22 cellular contexts compared by ENCODE assay signal in the genomic region with DNA sequence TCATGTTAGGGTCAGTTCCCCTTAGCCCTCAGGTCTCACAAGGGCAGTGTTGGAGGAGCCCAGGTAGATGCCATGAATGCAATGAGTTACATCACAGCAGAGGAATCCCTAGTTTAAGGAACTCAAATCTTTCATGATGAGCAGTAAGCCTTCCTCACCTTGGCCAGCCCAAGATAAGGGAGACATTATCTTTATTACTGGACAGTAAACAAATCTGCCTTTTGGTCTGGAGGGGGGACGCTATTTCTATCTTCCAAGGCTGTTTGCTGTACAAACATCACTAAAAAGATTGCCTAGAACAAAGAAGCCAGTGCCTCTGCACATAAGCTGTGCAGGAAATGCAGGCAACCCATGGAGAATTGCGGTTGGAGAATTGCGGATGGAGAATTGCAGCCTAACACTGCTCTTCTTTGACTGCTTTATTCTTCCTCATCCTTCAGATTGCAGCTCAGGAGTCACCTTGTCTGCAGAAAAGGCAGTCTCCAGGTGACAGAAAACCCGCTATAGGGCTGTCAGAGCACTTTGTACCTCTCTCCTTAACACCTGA. TPM values are rescaled to one million over a fixed set of nuclear protein-coding genes. Genes with fewer than 3 reads are reported as not detected.
DNase-seq lines count a peak whose midpoint lies in the region; TF ChIP-seq lines count a peak whose summit lies in the region.
"Had no signal": no experiment of that assay in that cellular context is flagged by ENCODE, and none has a peak within 500 bp of the region (broad histone marks: within the 10 kb centered on the region; RNA-seq: fewer than 3 reads in every experiment).

No MANE protein-coding gene starts in this region.

- intact Hi-C loops in breast epithelium (cut with DNase I; ENCODE audit: low total_unique reads) (no loop called here), mammary epithelial cell (cut with micrococcal nuclease) (no loop called here)

- H3K27ac ChIP-seq in breast epithelium = peak overlapping the region; percentile 86 to 93
- no peak overlapping the region for H3K27ac ChIP-seq in mammary epithelial cell (ENCODE audit: insufficient read depth, low read depth, low read length)
- H3K27ac ChIP-seq in VCaP = peak overlapping the region; percentile 64
- peak overlapping the region; percentile 95 for H3K27ac ChIP-seq in neutrophil
- H3K27ac ChIP-seq: SJCRH30 had no signal

- no peaks in the 10 kb centered on the region for H3K36me3 ChIP-seq in breast epithelium
- H3K36me3 ChIP-seq in mammary epithelial cell (ENCODE audit: insufficient read depth, low read length) = no peaks in the 10 kb centered on the region
- peaks cover 14% of the 10 kb centered on the region for H3K36me3 ChIP-seq in neutrophil
- H3K36me3 ChIP-seq: BE2C, SJCRH30 had no signal

- no peaks in the 10 kb centered on the region for H3K27me3 ChIP-seq in breast epithelium
- no peaks in the 10 kb centered on the region for H3K27me3 ChIP-seq in mammary epithelial cell (ENCODE audit: insufficient read depth, low read length)
- H3K27me3 ChIP-seq in neutrophil = no peaks in the 10 kb centered on the region
- H3K27me3 ChIP-seq: BE2C, SJCRH30 had no signal

- H3K9ac ChIP-seq in mammary epithelial cell (ENCODE audit: insufficient read depth, low read length) = no peak overlapping the region

- no peak overlapping the region for H3K4me2 ChIP-seq in mammary epithelial cell (ENCODE audit: insufficient read depth, low read depth, low read length)

- H3K79me2 ChIP-seq in mammary epithelial cell (ENCODE audit: insufficient read depth, low read length) = no peaks in the 10 kb centered on the region

- peaks cover 3 to 14% of the 10 kb centered on the region in 2 donors for H3K4me1 ChIP-seq in breast epithelium
- H3K4me1 ChIP-seq in mammary epithelial cell (ENCODE audit: insufficient read depth, low read length) = peaks cover 7% of the 10 kb centered on the region
- H3K4me1 ChIP-seq in neutrophil (ENCODE audit: control insufficient read depth in 1 of 2, insufficient read depth in 1 of 2, low read depth in 1 of 2, low read length in 1 of 2) = peaks cover 69 to 70% of the 10 kb centered on the region in 2 experiments
- H3K4me1 ChIP-seq: BE2C had no signal

- TF ChIP-seq CTCF in breast epithelium (IDR thresholded peaks at IDR 0.05) (no peak), mammary epithelial cell (conservative IDR thresholded peaks at IDR 0.05 in 1 of 2, IDR thresholded peaks at IDR 0.05 in 1 of 2; ENCODE audit: extremely low read depth in 1 of 2, insufficient read depth in 1 of 2, low read depth in 1 of 2, low read length in 2 of 2) (no peak), VCaP (conservative IDR thresholded peaks at IDR 0.05) (no peak), neutrophil (IDR thresholded peaks at IDR 0.05) (no peak)

- in situ Hi-C loops in mammary epithelial cell (cut with MboI; ENCODE audit: low sequenced_read_pairs in 2 of 2) = no loop called here

- DNase-seq in breast epithelium (ENCODE audit: low spot score in 2 of 2) = no peak
- no peak for DNase-seq in mammary epithelial cell
- DNase-seq in SHP77 (lab: John Stamatoyannopoulos, UW) = no peak
- DNase-seq in stimulated activated CD4-positive, alpha-beta T cell treated with anti-CD3 and anti-CD28 coated beads, Interleukin-2, amount 100 ng/mL, for 48 hours = no peak
- DNase-seq in NCI-H1436 treated with DMSO at 0.1 percent for 48 hours (lab: John Stamatoyannopoulos, UW) = no peak
- no peak for DNase-seq in stimulated activated CD8-positive, alpha-beta memory T cell treated with anti-CD3 and anti-CD28 coated beads, Interleukin-4, amount 100 ng/mL, for 48 hours
- DNase-seq: 8988T; ACHN; BE2C; KG1; NCI-H1092; NCI-H1417 treated with DMSO at 0.1 percent for 48 hours; NCI-H1930; NCI-H2107; NCI-H446; NCI-H82; NK-92 treated with Interleukin-12 subunit alpha and Interleukin-12 subunit beta, amount 100 ng/mL, for 24 hours; PC-3; SJCRH30 had no signal

- no peak overlapping the region for H2AFZ ChIP-seq in mammary epithelial cell (ENCODE audit: low read depth, low read length)

- no TSS peak for BruUV-seq in mammary epithelial cell (replicated peaks; lab: Mats Ljungman, UMichigan)

- H4K20me1 ChIP-seq in mammary epithelial cell (ENCODE audit: insufficient read depth, low read length) = no peaks in the 10 kb centered on the region

- TF ChIP-seq POLR2A in breast epithelium (IDR thresholded peaks at IDR 0.05) = no peak

- H3K4me3 ChIP-seq in breast epithelium (no peak overlapping the region), mammary epithelial cell (replicated peaks in 1 of 3; ENCODE audit: insufficient read depth in 1 of 3, low read depth in 2 of 3, low read length in 3 of 3) (no peak overlapping the region), neutrophil (ENCODE audit: low read depth in 1 of 2, low read length in 1 of 2) (no peak overlapping the region)
- H3K4me3 ChIP-seq: SJCRH30 had no signal

- H3K9me3 ChIP-seq in breast epithelium (no peaks in the 10 kb centered on the region), mammary epithelial cell (replicated peaks; ENCODE audit: insufficient read depth, low read length) (no peaks in the 10 kb centered on the region), neutrophil (no peaks in the 10 kb centered on the region)
- H3K9me3 ChIP-seq: BE2C, SJCRH30 had no signal

- CTCF ChIA-PET in mammary epithelial cell (lab: Charles Lee; ENCODE audit: low non-redundant PET) = no interaction called here

- WGBS in mammary epithelial cell (ENCODE audit: low coverage, missing lambda C conversion rate) = 82% methylated on average over 4 of the region's 4 CpGs

- dilution Hi-C loops in mammary epithelial cell (cut with HindIII; ENCODE audit: low sequenced_read_pairs) = no loop called here

RNA-seq across cellular contexts. Expression of gene CHI3L1, which starts 2.3 kb away (rescaled TPM):
- total RNA-seq in breast epithelium (100 to 1,000 TPM in 2 of 3 donors, 10 to 100 TPM in 1; 14.2 to 638 (median 426) TPM), mammary epithelial cell (10 to 100 TPM in 1 of 2 donors, not detected in 1; 37.0 TPM)
- polyA plus RNA-seq in mammary epithelial cell = 0.33 TPM
- polyA minus RNA-seq in mammary epithelial cell = not detected
- total RNA-seq: PC-3, SJCRH30 had no signal

RNA-seq across cellular contexts. Expression of gene MYBPH, which starts 13.1 kb away (rescaled TPM):
- total RNA-seq in breast epithelium (under 1 TPM in 1 of 3 donors, not detected in 2; 0.66 TPM), mammary epithelial cell (not detected)
- polyA plus RNA-seq in mammary epithelial cell = not detected
- not detected for polyA minus RNA-seq in mammary epithelial cell
- total RNA-seq: HT1080, PC-3 had no signal

RNA-seq across cellular contexts. Expression of gene CHIT1, which starts 40.7 kb away (rescaled TPM):
- total RNA-seq in breast epithelium = 10 to 100 TPM in 1 of 3 donors, 1 to 10 TPM in 1, not detected in 1; 5.1 to 15.2 TPM
- total RNA-seq in mammary epithelial cell = under 1 TPM in 1 of 2 donors, not detected in 1; under 0.01 TPM
- not detected for polyA plus RNA-seq in mammary epithelial cell
- not detected for polyA minus RNA-seq in mammary epithelial cell
- total RNA-seq: HT1080, PC-3 had no signal
